ENCODE assay signal across 10 cellular contexts in the genomic region with DNA sequence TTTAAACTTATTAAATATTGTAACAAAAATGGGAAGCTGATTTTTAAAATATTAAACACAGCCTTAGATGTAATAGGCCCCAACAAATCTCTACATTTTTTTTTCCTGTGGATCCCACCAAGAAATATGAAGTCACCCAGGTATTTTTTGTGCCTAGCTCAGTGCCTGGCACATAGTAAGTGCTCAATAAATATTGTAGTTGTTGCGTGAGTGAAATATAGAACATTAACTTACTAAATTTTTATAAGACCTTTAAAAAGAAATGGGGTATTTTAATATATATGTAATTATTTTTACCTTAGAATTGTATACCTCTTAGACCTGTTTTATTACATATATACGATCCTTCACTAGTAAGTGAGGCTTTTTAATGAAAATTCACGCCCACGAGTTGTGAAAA. TPM values are rescaled to one million over a fixed set of nuclear protein-coding genes. Genes with fewer than 3 reads are reported as not detected.
A peak's percentile ranks its signal among the peaks of the same experiment; 100 is the strongest.
DNase-seq lines count a peak whose midpoint lies in the region; ATAC-seq, FAIRE-seq and TF ChIP-seq lines count a peak whose summit lies in the region.
"Had no signal": no experiment of that assay in that cellular context is flagged by ENCODE, and none has a peak within 500 bp of the region (broad histone marks: within the 10 kb centered on the region; RNA-seq: fewer than 3 reads in every experiment).

No MANE protein-coding gene starts in this region.

- BruUV-seq in mammary epithelial cell (replicated peaks; lab: Mats Ljungman, UMichigan) (no TSS peak), HepG2 (replicated peaks; lab: Mats Ljungman, UMichigan) (no TSS peak)

- H3K27me3 ChIP-seq in mammary epithelial cell (ENCODE audit: insufficient read depth, low read length): no peaks in the 10 kb centered on the region
- H3K27me3 ChIP-seq in HepG2 (ENCODE audit: control insufficient read depth in 1 of 2, insufficient read depth in 2 of 2, low read length in 2 of 2): no peaks in the 10 kb centered on the region
- H3K27me3 ChIP-seq in suprapubic skin: peaks cover 2% of the 10 kb centered on the region
- H3K27me3 ChIP-seq: cardiac muscle cell had no signal

- CTCF ChIA-PET in mammary epithelial cell (lab: Charles Lee; ENCODE audit: low non-redundant PET) (no interaction called here), HepG2 (lab: Yijun Ruan, JAX; ENCODE audit: low intra/inter-chr PET ratio, low total read pairs) (no interaction called here)
- CTCF ChIA-PET in activated naive CD4-positive, alpha-beta T cell treated with anti-CD3 and anti-CD28 coated beads, Interleukin-2, amount 10 ng/mL, durations not matched to agents 7 days and 5 days (lab: Charles Lee): no interaction called here

- in situ Hi-C loops in mammary epithelial cell (cut with MboI; ENCODE audit: low sequenced_read_pairs in 2 of 2): loop anchor here (10.0 kb wide), 1 partner anchor 414 kb away; no protein-coding TSS in a partner anchor
- in situ Hi-C loops in HepG2 (cut with HindIII; ENCODE audit: extremely low pct_ligation_motif_present, low pct_unique_long_range_greater_than_20kb): loop anchor here (10.0 kb wide), 2 partner anchors 284 to 414 kb away; no protein-coding TSS in a partner anchor

- peaks cover 18% of the 10 kb centered on the region for H3K27me3 Mint-ChIP-seq in activated naive CD4-positive, alpha-beta T cell treated with anti-CD3 and anti-CD28 coated beads, Interleukin-2, amount 10 ng/mL, durations not matched to agents 7 days and 5 days

- TF ChIP-seq EP300 in HepG2 (IDR thresholded peaks at IDR 0.05; ENCODE audit: low read depth in 2 of 2, low read length in 2 of 2) (no peak), HepG2 (CRISPR knock-in tag; IDR thresholded peaks at IDR 0.05; ENCODE audit: borderline replicate concordance) (no peak), suprapubic skin (IDR thresholded peaks at IDR 0.05) (no peak)

- H3K79me2 ChIP-seq in mammary epithelial cell (ENCODE audit: insufficient read depth, low read length) (peaks cover 23% of the 10 kb centered on the region), HepG2 (ENCODE audit: insufficient read depth, low read length) (peaks cover 14% of the 10 kb centered on the region)

- dilution Hi-C loops in mammary epithelial cell (cut with HindIII; ENCODE audit: low sequenced_read_pairs): no loop called here

- H3K9me3 ChIP-seq in mammary epithelial cell (replicated peaks; ENCODE audit: insufficient read depth, low read length) (peaks cover 16% of the 10 kb centered on the region), HepG2 (ENCODE audit: low read length) (peaks cover 20% of the 10 kb centered on the region), suprapubic skin (peaks cover under 1% of the 10 kb centered on the region)

- TF ChIP-seq RAD21 in HepG2 (CRISPR knock-in tag; IDR thresholded peaks at IDR 0.05): no peak

- DNase-seq in Jurkat, Clone E6-1 (ENCODE audit: low read depth, low spot score): no peak
- no peak for DNase-seq in mammary epithelial cell
- DNase-seq in HepG2 (ENCODE audit: low spot score): no peak
- DNase-seq in suprapubic skin (ENCODE audit: low spot score in 2 of 2): no peak
- DNase-seq in glomerular visceral epithelial cell (ENCODE audit: extremely low spot score): no peak
- DNase-seq in activated naive CD4-positive, alpha-beta T cell treated with anti-CD3 and anti-CD28 coated beads, Interleukin-2, amount 10 ng/mL, durations not matched to agents 7 days and 5 days: no peak
- DNase-seq: activated CD8-positive, alpha-beta memory T cell treated with anti-CD3 and anti-CD28 coated beads, Interleukin-2, amount 10 ng/mL, durations not matched to agents 7 days and 5 days; NCI-H446 had no signal

- H3K36me3 ChIP-seq in mammary epithelial cell (ENCODE audit: insufficient read depth, low read length) (no peaks in the 10 kb centered on the region), HepG2 (replicated peaks in 1 of 2; ENCODE audit: control insufficient read depth in 1 of 2, insufficient read depth in 2 of 2, low read length in 2 of 2) (no peaks in the 10 kb centered on the region), suprapubic skin (no peaks in the 10 kb centered on the region)
- H3K36me3 ChIP-seq: cardiac muscle cell had no signal

- no peak for TF ChIP-seq POLR2A in HepG2 (IDR thresholded peaks at IDR 0.05; ENCODE audit: insufficient read depth in 1 of 2, low read depth in 2 of 2, low read length in 2 of 2)
- no peak for TF ChIP-seq POLR2A in suprapubic skin (IDR thresholded peaks at IDR 0.05)

- TF ChIP-seq CTCF in mammary epithelial cell (conservative IDR thresholded peaks at IDR 0.05 in 1 of 2, IDR thresholded peaks at IDR 0.05 in 1 of 2; ENCODE audit: extremely low read depth in 1 of 2, insufficient read depth in 1 of 2, low read depth in 1 of 2, low read length in 2 of 2): no peak
- TF ChIP-seq CTCF in HepG2 (CRISPR knock-in tag; IDR thresholded peaks at IDR 0.05): no peak
- no peak for TF ChIP-seq CTCF in suprapubic skin (IDR thresholded peaks at IDR 0.05)

- WGBS in mammary epithelial cell (ENCODE audit: low coverage, missing lambda C conversion rate): 68% methylated on average over 4 of the region's 4 CpGs
- 64% methylated on average over 4 of the region's 4 CpGs for WGBS in HepG2 (ENCODE audit: low lambda C conversion rate)
- WGBS in suprapubic skin: 87% methylated on average over 4 of the region's 4 CpGs

- H4K20me1 ChIP-seq in mammary epithelial cell (ENCODE audit: insufficient read depth, low read length): no peaks in the 10 kb centered on the region
- H4K20me1 ChIP-seq in HepG2 (ENCODE audit: insufficient read depth, low read length): no peaks in the 10 kb centered on the region

- peak overlapping the region; percentile 91 for H3K4me2 ChIP-seq in mammary epithelial cell (ENCODE audit: insufficient read depth, low read depth, low read length)
- peak overlapping the region; percentile 80 for H3K4me2 ChIP-seq in HepG2 (ENCODE audit: low read depth, low read length)

- H3K4me1 ChIP-seq in mammary epithelial cell (ENCODE audit: insufficient read depth, low read length) (peaks cover 3% of the 10 kb centered on the region), HepG2 (ENCODE audit: insufficient read depth, low read length) (0 out of 2 replicates have a peak, but pooled peaks cover 4% of the 10 kb centered on the region), suprapubic skin (peaks cover 10% of the 10 kb centered on the region)

- H3K4me3 Mint-ChIP-seq in activated naive CD4-positive, alpha-beta T cell treated with anti-CD3 and anti-CD28 coated beads, Interleukin-2, amount 10 ng/mL, durations not matched to agents 7 days and 5 days: no peak overlapping the region

- H3K4me1 Mint-ChIP-seq in activated naive CD4-positive, alpha-beta T cell treated with anti-CD3 and anti-CD28 coated beads, Interleukin-2, amount 10 ng/mL, durations not matched to agents 7 days and 5 days: no peaks in the 10 kb centered on the region

- peak overlapping the region; percentile 64 for H3K4me3 ChIP-seq in Jurkat, Clone E6-1 (ENCODE audit: low read length)
- H3K4me3 ChIP-seq in mammary epithelial cell (replicated peaks in 1 of 3; ENCODE audit: insufficient read depth in 1 of 3, low read depth in 2 of 3, low read length in 3 of 3) (peak overlapping the region in 2 of 3 experiments; percentile 74 to 77), HepG2 (replicated peaks in 1 of 3; ENCODE audit: insufficient read depth in 1 of 3, low read depth in 2 of 3, low read length in 3 of 3) (peak overlapping the region in 2 of 3 experiments; percentile 75 to 78; a peak in 3 of 6 replicates), suprapubic skin (peak overlapping the region; percentile 69)

- no peak overlapping the region for H3K9ac ChIP-seq in mammary epithelial cell (ENCODE audit: insufficient read depth, low read length)
- H3K9ac ChIP-seq in HepG2 (ENCODE audit: insufficient read depth, low read depth, low read length): no peak overlapping the region

- POLR2A ChIA-PET in HepG2 (lab: Yijun Ruan, JAX): no interaction called here

- intact Hi-C loops in mammary epithelial cell (cut with micrococcal nuclease): no loop called here
- intact Hi-C loops in HepG2 (cut with micrococcal nuclease; ENCODE audit: unreplicated experiment): loop anchor here (2.0 to 5.0 kb wide), 2 partner anchors 18 to 812 kb away; no protein-coding TSS in a partner anchor

- ATAC-seq in HepG2: no peak
- no peak for ATAC-seq in GM19455 (IDR thresholded peaks at IDR 0.05; ENCODE audit: unreplicated experiment)

- H3K27ac ChIP-seq in mammary epithelial cell (ENCODE audit: insufficient read depth, low read depth, low read length) (no peak overlapping the region), HepG2 (ENCODE audit: extremely low read length, insufficient read depth, low read length) (no peak overlapping the region), suprapubic skin (no peak overlapping the region)
- H3K27ac ChIP-seq: cardiac muscle cell had no signal

- no peak overlapping the region for H3K27ac Mint-ChIP-seq in activated naive CD4-positive, alpha-beta T cell treated with anti-CD3 and anti-CD28 coated beads, Interleukin-2, amount 10 ng/mL, durations not matched to agents 7 days and 5 days
- H3K27ac Mint-ChIP-seq: activated CD8-positive, alpha-beta memory T cell treated with anti-CD3 and anti-CD28 coated beads, Interleukin-2, amount 10 ng/mL, durations not matched to agents 7 days and 5 days had no signal

- H3K9me3 Mint-ChIP-seq in activated naive CD4-positive, alpha-beta T cell treated with anti-CD3 and anti-CD28 coated beads, Interleukin-2, amount 10 ng/mL, durations not matched to agents 7 days and 5 days: peaks cover 15% of the 10 kb centered on the region

- H3K36me3 Mint-ChIP-seq in activated naive CD4-positive, alpha-beta T cell treated with anti-CD3 and anti-CD28 coated beads, Interleukin-2, amount 10 ng/mL, durations not matched to agents 7 days and 5 days: no peaks in the 10 kb centered on the region
- H3K36me3 Mint-ChIP-seq: activated CD8-positive, alpha-beta memory T cell treated with anti-CD3 and anti-CD28 coated beads, Interleukin-2, amount 10 ng/mL, durations not matched to agents 7 days and 5 days had no signal

- FAIRE-seq in HepG2 (lab: Jason Lieb, UNC): no peak

- peak overlapping the region; percentile 93 for H2AFZ ChIP-seq in mammary epithelial cell (ENCODE audit: low read depth, low read length)
- H2AFZ ChIP-seq in HepG2 (ENCODE audit: low read length): peak overlapping the region; percentile 20

RNA-seq across cellular contexts. Expression of gene DNAH14, which starts 0.6 kb away (rescaled TPM):
- 21.9 TPM for polyA plus RNA-seq in Jurkat, Clone E6-1 (2012; ENCODE audit: insufficient read depth, insufficient read length)
- total RNA-seq in mammary epithelial cell: 10 to 100 TPM; 16.4 to 23.8 TPM
- polyA plus RNA-seq in mammary epithelial cell: 3.9 TPM
- not detected for polyA minus RNA-seq in mammary epithelial cell
- total RNA-seq in HepG2 (2016; rRNA removed; fragmentation: Illumina TruSeq; extraction: Trizol): 19.0 and 27.5 TPM in 2 replicates
- total RNA-seq in HepG2 (2016; cell fraction: cytosol; rRNA removed; fragmentation: Illumina TruSeq; extraction: Trizol; ENCODE audit: low read depth): 89.8 and 97.8 TPM in 2 replicates
- total RNA-seq in HepG2 (2016; cell fraction: insoluble cytoplasmic fraction; rRNA removed; fragmentation: Illumina TruSeq; extraction: Trizol): 20.4 and 26.4 TPM in 2 replicates
- 57.2 and 72.0 TPM in 2 replicates for total RNA-seq in HepG2 (2016; cell fraction: membrane; rRNA removed; fragmentation: Illumina TruSeq; extraction: Trizol)
- total RNA-seq in HepG2 (2016; cell fraction: nucleus; rRNA removed; fragmentation: Illumina TruSeq; extraction: Trizol): 54.9 and 56.5 TPM in 2 replicates
- polyA plus RNA-seq in HepG2 (2011; rRNA removed): 4.5 and 5.8 TPM in 2 replicates
- 1.4 and 2.3 TPM in 2 replicates for polyA plus RNA-seq in HepG2 (2011; cell fraction: cytosol; rRNA removed)
- polyA plus RNA-seq in HepG2 (2011; cell fraction: nucleus; rRNA removed): 6.6 and 9.8 TPM in 2 replicates
- polyA plus RNA-seq in HepG2 (2012): 6.8 and 8.4 TPM in 2 replicates
- polyA plus RNA-seq in HepG2 (2016; cell fraction: cytosol; fragmentation: Illumina TruSeq; extraction: Trizol; ENCODE audit: low read depth): 1.5 and 2.7 TPM in 2 replicates
- 10.6 and 11.2 TPM in 2 replicates for polyA plus RNA-seq in HepG2 (2016; cell fraction: insoluble cytoplasmic fraction; fragmentation: Illumina TruSeq; extraction: Trizol; ENCODE audit: low read depth)
- 2.6 TPM in 2 replicates for polyA plus RNA-seq in HepG2 (2016; cell fraction: membrane; fragmentation: Illumina TruSeq; extraction: Trizol; ENCODE audit: low read depth)
- polyA plus RNA-seq in HepG2 (2016; cell fraction: nucleus; fragmentation: Illumina TruSeq; extraction: Trizol; ENCODE audit: insufficient read depth, low read depth): 21.1 and 25.8 TPM in 2 replicates
- 1.7 and 12.5 TPM in 2 replicates for polyA minus RNA-seq in HepG2 (2011; rRNA and poly(A)+ RNA removed; ENCODE audit: low replicate concordance)
- 7.6 and 8.9 TPM in 2 replicates for polyA minus RNA-seq in HepG2 (2011; cell fraction: cytosol; rRNA and poly(A)+ RNA removed)
- 68.9 and 95.5 TPM in 2 replicates for polyA minus RNA-seq in HepG2 (2011; cell fraction: nucleus; rRNA and poly(A)+ RNA removed)
- total RNA-seq in suprapubic skin: 1 to 10 TPM; 4.2 to 6.2 (median 5.4) TPM
